Comparison of ENCODE assay signal across 13 cellular contexts in the genomic region with DNA sequence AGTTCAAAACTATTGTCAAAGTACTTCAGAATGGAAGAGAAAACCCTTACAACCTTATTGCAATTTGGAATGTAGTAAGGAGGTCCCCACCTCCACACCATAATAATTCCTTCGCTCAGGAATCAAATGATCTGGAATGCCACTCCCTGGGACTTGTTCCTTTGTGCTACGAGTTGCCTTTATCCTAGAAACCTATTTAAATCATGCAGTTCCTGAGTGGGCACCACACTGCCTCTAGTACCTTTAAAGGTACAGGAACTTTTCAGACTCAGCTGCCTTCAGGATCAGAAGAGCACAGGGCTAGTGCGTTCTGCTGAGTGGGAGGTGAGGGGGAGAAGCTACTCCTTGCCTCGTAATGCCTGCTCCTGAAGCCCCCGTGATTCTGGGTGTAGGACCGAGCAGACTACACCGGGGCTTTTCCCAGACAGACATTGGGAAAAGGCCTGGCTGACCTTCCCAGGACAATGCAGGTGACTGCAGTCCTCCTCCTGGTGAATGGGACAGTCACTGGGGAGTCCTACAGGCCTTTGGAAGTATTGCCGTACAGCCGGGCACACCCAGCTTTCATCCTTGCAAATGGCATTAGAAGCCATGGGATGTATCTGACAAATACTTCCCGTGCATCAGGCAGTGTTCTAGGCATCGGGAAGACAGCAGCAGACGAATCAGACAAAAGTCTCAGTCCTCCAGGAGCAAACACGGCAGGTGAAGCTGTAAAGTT. TPM values are rescaled to one million over a fixed set of nuclear protein-coding genes. Genes with fewer than 3 reads are reported as not detected.
A peak's percentile ranks its signal among the peaks of the same experiment; 100 is the strongest.
DNase-seq lines count a peak whose midpoint lies in the region; ATAC-seq and TF ChIP-seq lines count a peak whose summit lies in the region.
"Had no signal": no experiment of that assay in that cellular context is flagged by ENCODE, and none has a peak within 500 bp of the region (broad histone marks: within the 10 kb centered on the region; RNA-seq: fewer than 3 reads in every experiment).

No MANE protein-coding gene starts in this region.

- CTCF ChIA-PET in BJ (lab: Yijun Ruan, JAX) = no interaction called here

- H3K27ac ChIP-seq in brain microvascular endothelial cell = no peak overlapping the region
- H3K27ac ChIP-seq: left ventricle myocardium inferior had no signal

- H3K27ac Mint-ChIP-seq in HFFc6 = no peak overlapping the region

- H3K4me3 ChIP-seq in BJ (ENCODE audit: low read depth, low read length) (no peak overlapping the region), brain microvascular endothelial cell (ENCODE audit: low read depth, low read length) (no peak overlapping the region)
- H3K4me3 ChIP-seq: left ventricle myocardium inferior had no signal

- no peak overlapping the region for H3K4me3 Mint-ChIP-seq in HFFc6
- H3K4me3 Mint-ChIP-seq: CD4-positive, alpha-beta memory T cell; naive thymus-derived CD8-positive, alpha-beta T cell had no signal

- H3K36me3 ChIP-seq in BJ (ENCODE audit: control insufficient read depth, insufficient read depth, low read length) (no peaks in the 10 kb centered on the region), brain microvascular endothelial cell (replicated peaks) (no peaks in the 10 kb centered on the region)
- H3K36me3 ChIP-seq: left ventricle myocardium inferior had no signal

- in situ Hi-C loops in brain microvascular endothelial cell (cut with HindIII; ENCODE audit: low pct_ligation_motif_present, low sequenced_read_pairs) = no loop called here

- POLR2A ChIA-PET in BJ (lab: Charles Lee) = no interaction called here

- intact Hi-C loops in left colon (cut with DNase I, micrococcal nuclease) = no loop called here

- ATAC-seq in left colon = peak; percentile 60
- ATAC-seq: naive thymus-derived CD8-positive, alpha-beta T cell had no signal

- H3K36me3 Mint-ChIP-seq in HFFc6 (ENCODE audit: low read depth) = peaks cover 4% of the 10 kb centered on the region; the same call in 1 of the 2 replicates
- H3K36me3 Mint-ChIP-seq: CD4-positive, alpha-beta memory T cell; naive thymus-derived CD8-positive, alpha-beta T cell had no signal

- H3K9me3 Mint-ChIP-seq in HFFc6 = no peaks in the 10 kb centered on the region; the same call in 1 of the 2 replicates
- H3K9me3 Mint-ChIP-seq: CD4-positive, alpha-beta memory T cell; naive thymus-derived CD8-positive, alpha-beta T cell had no signal

- no peak for DNase-seq in BJ (ENCODE audit: low read depth)
- DNase-seq in HFFc6 = no peak
- no peak for DNase-seq in brain microvascular endothelial cell
- no peak for DNase-seq in left colon
- DNase-seq in NK-92 (lab: John Stamatoyannopoulos, UW; ENCODE audit: unreplicated experiment) = no peak
- DNase-seq in T-helper 2 cell = no peak
- DNase-seq in COLO829 (ENCODE audit: low spot score) = no peak
- DNase-seq in cerebellar cortex (ENCODE audit: low spot score) = no peak
- DNase-seq: CD4-positive, alpha-beta memory T cell; left ventricle myocardium inferior; naive thymus-derived CD8-positive, alpha-beta T cell; NCI-H1417 treated with DMSO at 0.1 percent for 48 hours; NCI-H524 treated with DMSO at 0.1 percent for 48 hours had no signal

- TF ChIP-seq CTCF in BJ (IDR thresholded peaks at IDR 0.05; ENCODE audit: insufficient read depth, low read depth, low read length) (peak; percentile 21; the same call in 1 of the 2 replicates), HFFc6 (IDR thresholded peaks at IDR 0.05) (peak; percentile 35; the same call in 1 of the 2 replicates), brain microvascular endothelial cell (IDR thresholded peaks at IDR 0.05; ENCODE audit: low read depth, low read length, missing control alignments) (peak; percentile 39)

- peaks cover 35% of the 10 kb centered on the region for H3K27me3 Mint-ChIP-seq in HFFc6 (ENCODE audit: insufficient read depth)

- H3K27me3 ChIP-seq in BJ (ENCODE audit: control insufficient read depth, insufficient read depth, low read length) = peaks cover 12% of the 10 kb centered on the region
- H3K27me3 ChIP-seq in brain microvascular endothelial cell (replicated peaks) = no peaks in the 10 kb centered on the region

- no peaks in the 10 kb centered on the region; the same call in 1 of the 2 replicates for H3K4me1 Mint-ChIP-seq in HFFc6 (ENCODE audit: low read depth)

RNA-seq across cellular contexts. Expression of gene TUBB2B, which starts 11.8 kb away (rescaled TPM):
- polyA plus RNA-seq in BJ (2011; rRNA removed) = 10.9 and 13.3 TPM in 2 replicates
- 11.6 and 19.6 TPM in 2 replicates for polyA minus RNA-seq in BJ (2011; rRNA and poly(A)+ RNA removed)
- 1 to 10 TPM in 3 of 6 experiments, under 1 TPM in 3; 0.14 to 1.3 (median 0.90) TPM for total RNA-seq in HFFc6 (2021; fragmentation: NEBNext Ultra II Directional; extraction: Animal tissue kit (Norgen Biotek cat#: 25700))
- 1 to 10 TPM; 1.2 to 2.7 TPM for total RNA-seq in left colon
- total RNA-seq: CD4-positive, alpha-beta memory T cell; naive thymus-derived CD8-positive, alpha-beta T cell had no signal

RNA-seq across cellular contexts. Expression of gene PSMG4, which starts 19.5 kb away (rescaled TPM):
- polyA plus RNA-seq in BJ (2011; rRNA removed) = 24.2 and 24.7 TPM in 2 replicates
- 11.2 and 15.4 TPM in 2 replicates for polyA minus RNA-seq in BJ (2011; rRNA and poly(A)+ RNA removed)
- total RNA-seq in HFFc6 (2021; fragmentation: NEBNext Ultra II Directional; extraction: Animal tissue kit (Norgen Biotek cat#: 25700)) = 10 to 100 TPM; 14.9 to 20.1 (median 17.6) TPM
- total RNA-seq in left colon = 10 to 100 TPM in 1 of 2 donors, 1 to 10 TPM in 1; 9.9 to 13.8 TPM
